Comparison of ENCODE assay signal across 8 cellular contexts in the genomic region with DNA sequence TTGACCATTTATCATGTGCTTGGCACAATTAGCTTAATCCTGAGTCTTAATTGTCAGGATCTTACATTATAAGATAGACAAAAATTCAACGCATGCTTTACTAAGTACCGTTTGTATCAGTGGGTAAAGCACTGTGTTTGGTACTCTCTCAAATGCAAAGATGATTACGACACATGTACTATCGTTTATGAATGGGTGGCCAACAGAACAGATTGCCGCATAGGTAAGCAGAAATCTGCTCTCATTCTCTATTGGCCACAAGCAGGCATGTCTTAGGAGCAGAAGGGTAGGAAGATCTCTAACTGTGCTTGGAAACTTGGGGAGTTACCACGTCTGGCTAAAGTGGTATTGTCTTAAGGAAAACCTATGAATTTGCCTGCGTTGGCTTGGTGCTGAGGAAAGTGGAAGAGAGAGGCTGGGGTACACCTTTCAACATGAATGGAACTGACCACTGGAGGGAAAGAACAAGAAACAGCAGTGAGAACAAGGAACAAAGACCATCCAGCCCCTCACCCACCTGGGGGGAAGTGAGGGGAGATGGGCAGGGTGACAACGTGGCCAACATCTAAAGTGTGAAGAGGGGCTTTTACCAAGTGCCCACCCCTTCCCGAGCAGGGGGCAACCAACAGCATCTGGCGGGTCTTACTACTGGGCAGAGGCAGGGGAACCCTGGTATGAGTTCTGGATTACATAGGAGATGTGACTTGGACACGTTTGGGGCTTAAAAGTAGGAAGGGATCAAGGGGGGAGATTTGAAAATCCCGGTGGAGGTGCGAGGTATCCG. TPM values are rescaled to one million over a fixed set of nuclear protein-coding genes. Genes with fewer than 3 reads are reported as not detected.
DNase-seq lines count a peak whose midpoint lies in the region; ATAC-seq, FAIRE-seq and TF ChIP-seq lines count a peak whose summit lies in the region.
"Had no signal": no experiment of that assay in that cellular context is flagged by ENCODE, and none has a peak within 500 bp of the region (broad histone marks: within the 10 kb centered on the region; RNA-seq: fewer than 3 reads in every experiment).

No MANE protein-coding gene starts in this region.

- no TSS peak for BruUV-seq in endothelial cell of umbilical vein (replicated peaks; lab: Mats Ljungman, UMichigan)

- H4K20me1 ChIP-seq in SK-N-SH (ENCODE audit: insufficient read depth) (no peaks in the 10 kb centered on the region), endothelial cell of umbilical vein (replicated peaks; ENCODE audit: control insufficient read depth, extremely low read depth, insufficient read depth, low read length) (no peaks in the 10 kb centered on the region)

- H3K4me1 ChIP-seq in SK-N-SH (ENCODE audit: control insufficient read depth in 1 of 2, insufficient read depth in 2 of 2, low read depth in 1 of 2, low read length in 1 of 2), result peaks cover 0 to 14% of the 10 kb centered on the region in 2 experiments; a peak in 1 of 4 replicates
- peaks cover 17% of the 10 kb centered on the region for H3K4me1 ChIP-seq in endothelial cell of umbilical vein (ENCODE audit: control insufficient read depth, extremely low read depth, insufficient read depth, low read length)
- peaks cover 0 to 19% (median 16%) of the 10 kb centered on the region in 4 donors for H3K4me1 ChIP-seq in sigmoid colon

- H3K36me3 ChIP-seq in SK-N-SH (replicated peaks in 1 of 2; ENCODE audit: control insufficient read depth in 1 of 2, insufficient read depth in 2 of 2, low read length in 1 of 2) (no peaks in the 10 kb centered on the region), endothelial cell of umbilical vein (ENCODE audit: control insufficient read depth in 2 of 2, extremely low read depth in 1 of 2, insufficient read depth in 2 of 2, low read length in 2 of 2) (no peaks in the 10 kb centered on the region), sigmoid colon (no peaks in the 10 kb centered on the region)
- H3K36me3 ChIP-seq: WERI-Rb-1 had no signal

- intact Hi-C loops in endothelial cell of umbilical vein (cut with micrococcal nuclease), result no loop called here
- intact Hi-C loops in sigmoid colon (cut with DNase I), result loop anchor here (5.0 kb wide), 1 partner anchor 33 kb away; no protein-coding TSS in a partner anchor

- TF ChIP-seq CTCF in GM12875 (IDR thresholded peaks at IDR 0.05; ENCODE audit: borderline replicate concordance, insufficient read depth, low read depth, low read length) (no peak), SK-N-SH (IDR thresholded peaks at IDR 0.05) (no peak), endothelial cell of umbilical vein (IDR thresholded peaks at IDR 0.05; ENCODE audit: extremely low read depth in 1 of 2, insufficient read depth in 1 of 2, low read depth in 1 of 2, low read length in 2 of 2) (no peak), sigmoid colon (IDR thresholded peaks at IDR 0.05) (no peak)

- H3K9ac ChIP-seq in SK-N-SH, result no peak overlapping the region
- no peak overlapping the region for H3K9ac ChIP-seq in endothelial cell of umbilical vein (replicated peaks; ENCODE audit: extremely low read depth, insufficient read depth, low read length)

- WGBS in SK-N-SH (ENCODE audit: low lambda C conversion rate), result 76% methylated on average over 14 of the region's 14 CpGs
- 47 to 56% methylated on average over 14 of the region's 14 CpGs for WGBS in sigmoid colon, 2 donors

- no peak for DNase-seq in SK-N-SH
- DNase-seq in endothelial cell of umbilical vein (ENCODE audit: low read depth, low spot score), result peak; percentile 17
- DNase-seq in sigmoid colon, result no peak
- no peak for DNase-seq in COLO829 (ENCODE audit: low spot score)
- DNase-seq: WERI-Rb-1 had no signal

- H3K9me3 ChIP-seq in SK-N-SH (no peaks in the 10 kb centered on the region), endothelial cell of umbilical vein (replicated peaks; ENCODE audit: control insufficient read depth, insufficient read depth, low read length) (no peaks in the 10 kb centered on the region), sigmoid colon (no peaks in the 10 kb centered on the region)

- TF ChIP-seq POLR2A in endothelial cell of umbilical vein (IDR thresholded peaks at IDR 0.05; ENCODE audit: low read depth, low read length) (no peak), sigmoid colon (IDR thresholded peaks at IDR 0.05) (no peak)

- H3K9me1 ChIP-seq in endothelial cell of umbilical vein (replicated peaks; ENCODE audit: control insufficient read depth, extremely low read depth, insufficient read depth, low read length), result no peaks in the 10 kb centered on the region

- POLR2A ChIA-PET in SK-N-SH (lab: Yijun Ruan, JAX) (no interaction called here), endothelial cell of umbilical vein (lab: Charles Lee) (no interaction called here)

- peak overlapping the region; percentile 67; the same call in 1 of the 2 replicates for H3K4me2 ChIP-seq in SK-N-SH
- H3K4me2 ChIP-seq in endothelial cell of umbilical vein (ENCODE audit: insufficient read depth, low read length), result peak overlapping the region; percentile 70

- ATAC-seq in HG02798 (IDR thresholded peaks at IDR 0.05; ENCODE audit: poor library complexity, unreplicated experiment) (no peak), GM19467 (IDR thresholded peaks at IDR 0.05; ENCODE audit: unreplicated experiment) (no peak)

- H3K4me3 ChIP-seq in GM12875 (ENCODE audit: low read depth, low read length) (peak overlapping the region; percentile 48), SK-N-SH (ENCODE audit: low read depth in 2 of 2, low read length in 1 of 2) (0 out of 4 replicates have a peak overlapping the region, but pooled peaks of 1 of the 2 experiments have one; percentile 39), endothelial cell of umbilical vein (replicated peaks in 1 of 3; ENCODE audit: insufficient read depth in 1 of 3, low read depth in 1 of 3, low read length in 3 of 3) (no peak overlapping the region), sigmoid colon (peak overlapping the region in 3 of 4 donors; percentile 41 to 55 (median 53))

- H3K9me2 ChIP-seq in SK-N-SH, result no peaks in the 10 kb centered on the region

- dilution Hi-C loops in endothelial cell of umbilical vein (cut with MboI; ENCODE audit: extremely low pct_ligation_motif_present, low sequenced_read_pairs), result no loop called here

- FAIRE-seq in endothelial cell of umbilical vein (lab: Jason Lieb, UNC), result no peak

- no peak overlapping the region for H3K27ac ChIP-seq in SK-N-SH (ENCODE audit: low read depth in 2 of 2, low read length in 1 of 2)
- H3K27ac ChIP-seq in endothelial cell of umbilical vein (ENCODE audit: insufficient read depth, low read depth, low read length), result no peak overlapping the region
- H3K27ac ChIP-seq in sigmoid colon, result peak overlapping the region in 1 of 4 donors; percentile 75
- H3K27ac ChIP-seq: WERI-Rb-1 had no signal

- TF ChIP-seq EP300 in SK-N-SH (IDR thresholded peaks at IDR 0.05; ENCODE audit: borderline replicate concordance in 1 of 2, low read depth in 1 of 2, low read length in 1 of 2) (no peak), sigmoid colon (IDR thresholded peaks at IDR 0.05) (no peak)

- no peak for TF ChIP-seq RAD21 in SK-N-SH (IDR thresholded peaks at IDR 0.05; ENCODE audit: low read length)

- H3F3A ChIP-seq in SK-N-SH (replicated peaks; ENCODE audit: insufficient read depth), result no peaks in the 10 kb centered on the region

- CTCF ChIA-PET in SK-N-SH (lab: Yijun Ruan, JAX), result no interaction called here
- CTCF ChIA-PET in endothelial cell of umbilical vein (lab: Charles Lee), result interaction anchor here (1.2 to 1.8 kb wide), 2 partner anchors 10 to 33 kb away, joined by 3 to 6 read pairs; no protein-coding TSS in a partner anchor

- H3K27me3 ChIP-seq in SK-N-SH (ENCODE audit: insufficient read depth) (no peaks in the 10 kb centered on the region), endothelial cell of umbilical vein (ENCODE audit: control insufficient read depth in 2 of 2, insufficient read depth in 2 of 2, low read length in 2 of 2) (no peaks in the 10 kb centered on the region), sigmoid colon (peaks cover 5 to 37% (median 10%) of the 10 kb centered on the region in 3 donors)

- H3K79me2 ChIP-seq in SK-N-SH (ENCODE audit: insufficient read depth) (no peaks in the 10 kb centered on the region), endothelial cell of umbilical vein (ENCODE audit: control insufficient read depth, insufficient read depth, low read length) (no peaks in the 10 kb centered on the region)

- no peak overlapping the region for H2AFZ ChIP-seq in SK-N-SH (ENCODE audit: low read depth)
- peak overlapping the region; percentile 94 for H2AFZ ChIP-seq in endothelial cell of umbilical vein (ENCODE audit: low read depth, low read length)

RNA-seq across cellular contexts. Expression of gene TUBA8, which starts 1.0 kb away (rescaled TPM):
- 1.7 and 2.1 TPM in 2 replicates for polyA plus RNA-seq in SK-N-SH (2012; rRNA removed)
- polyA plus RNA-seq in SK-N-SH (2012; cell fraction: cytosol; rRNA removed), result 1.0 and 1.2 TPM in 2 replicates
- 6.8 and 7.7 TPM in 2 replicates for polyA plus RNA-seq in SK-N-SH (2012; cell fraction: nucleus; rRNA removed)
- total RNA-seq in endothelial cell of umbilical vein, result 4.0 and 6.9 TPM in 2 replicates
- 8.9 and 10.7 TPM in 2 replicates for polyA plus RNA-seq in endothelial cell of umbilical vein
- polyA plus RNA-seq in endothelial cell of umbilical vein (2011; cell fraction: cytosol; rRNA removed), result 4.8 and 5.3 TPM in 2 replicates
- polyA plus RNA-seq in endothelial cell of umbilical vein (2011; cell fraction: nucleus; rRNA removed), result 6.3 and 6.6 TPM in 2 replicates
- 5.9 and 8.2 TPM in 2 replicates for polyA plus RNA-seq in endothelial cell of umbilical vein (2012)
- 5.2 and 5.9 TPM in 2 replicates for polyA minus RNA-seq in endothelial cell of umbilical vein
- polyA minus RNA-seq in endothelial cell of umbilical vein (2011; cell fraction: cytosol; rRNA and poly(A)+ RNA removed), result 0.72 TPM
- 2.9 and 3.3 TPM in 2 replicates for polyA minus RNA-seq in endothelial cell of umbilical vein (2011; cell fraction: nucleus; rRNA and poly(A)+ RNA removed)
- 1 to 10 TPM in 2 of 4 donors, under 1 TPM in 2; 0.81 to 1.1 (median 1.0) TPM for total RNA-seq in sigmoid colon
- polyA plus RNA-seq in sigmoid colon, result 1 to 10 TPM in 2 of 3 donors, under 1 TPM in 1; 0.92 to 3.3 (median 3.0) TPM

RNA-seq across cellular contexts. Expression of gene PEX26, which starts 31.8 kb away (rescaled TPM):
- 13.0 and 17.5 TPM in 2 replicates for polyA plus RNA-seq in SK-N-SH (2012; rRNA removed)
- 7.8 and 12.2 TPM in 2 replicates for polyA plus RNA-seq in SK-N-SH (2012; cell fraction: cytosol; rRNA removed)
- 15.3 and 16.2 TPM in 2 replicates for polyA plus RNA-seq in SK-N-SH (2012; cell fraction: nucleus; rRNA removed)
- total RNA-seq in endothelial cell of umbilical vein, result 40.9 and 44.4 TPM in 2 replicates
- polyA plus RNA-seq in endothelial cell of umbilical vein, result 25.6 and 28.7 TPM in 2 replicates
- polyA plus RNA-seq in endothelial cell of umbilical vein (2011; cell fraction: cytosol; rRNA removed), result 21.8 and 23.5 TPM in 2 replicates
- polyA plus RNA-seq in endothelial cell of umbilical vein (2011; cell fraction: nucleus; rRNA removed), result 21.1 and 21.6 TPM in 2 replicates
- polyA plus RNA-seq in endothelial cell of umbilical vein (2012), result 20.1 and 20.5 TPM in 2 replicates
- 37.5 and 45.4 TPM in 2 replicates for polyA minus RNA-seq in endothelial cell of umbilical vein
- polyA minus RNA-seq in endothelial cell of umbilical vein (2011; cell fraction: cytosol; rRNA and poly(A)+ RNA removed), result 8.5 TPM
- 13.7 TPM in 2 replicates for polyA minus RNA-seq in endothelial cell of umbilical vein (2011; cell fraction: nucleus; rRNA and poly(A)+ RNA removed)
- total RNA-seq in sigmoid colon, result 10 to 100 TPM; 13.3 to 21.3 (median 17.7) TPM
- polyA plus RNA-seq in sigmoid colon, result 100 to 1,000 TPM in 1 of 3 donors, 10 to 100 TPM in 2; 45.0 to 124 (median 85.1) TPM

RNA-seq across cellular contexts. Expression of gene USP18, which starts 40.4 kb away (rescaled TPM):
- polyA plus RNA-seq in SK-N-SH (2012; rRNA removed), result 6.6 and 7.5 TPM in 2 replicates
- polyA plus RNA-seq in SK-N-SH (2012; cell fraction: cytosol; rRNA removed), result 6.2 and 6.9 TPM in 2 replicates
- 4.0 and 4.2 TPM in 2 replicates for polyA plus RNA-seq in SK-N-SH (2012; cell fraction: nucleus; rRNA removed)
- 16.5 and 17.2 TPM in 2 replicates for total RNA-seq in endothelial cell of umbilical vein
- 12.2 and 13.9 TPM in 2 replicates for polyA plus RNA-seq in endothelial cell of umbilical vein
- 19.2 and 20.7 TPM in 2 replicates for polyA plus RNA-seq in endothelial cell of umbilical vein (2011; cell fraction: cytosol; rRNA removed)
- 13.7 and 16.6 TPM in 2 replicates for polyA plus RNA-seq in endothelial cell of umbilical vein (2011; cell fraction: nucleus; rRNA removed)
- 22.8 and 34.8 TPM in 2 replicates for polyA plus RNA-seq in endothelial cell of umbilical vein (2012)
- polyA minus RNA-seq in endothelial cell of umbilical vein, result 12.1 and 13.3 TPM in 2 replicates
- 1.9 TPM for polyA minus RNA-seq in endothelial cell of umbilical vein (2011; cell fraction: cytosol; rRNA and poly(A)+ RNA removed)
- 3.6 and 3.7 TPM in 2 replicates for polyA minus RNA-seq in endothelial cell of umbilical vein (2011; cell fraction: nucleus; rRNA and poly(A)+ RNA removed)
- 1 to 10 TPM; 2.0 to 8.9 (median 4.2) TPM for total RNA-seq in sigmoid colon
- 10 to 100 TPM in 1 of 3 donors, 1 to 10 TPM in 2; 4.8 to 12.8 (median 6.7) TPM for polyA plus RNA-seq in sigmoid colon

Comparison
In these comparisons a context has a peak if more than half of its experiments do, and no peak if none do; other contexts are left out.
1. H3K4me3 ChIP-seq: peak in GM12875 (single experiment) and sigmoid colon (3 of 4); none in endothelial cell of umbilical vein (0 of 3).